In the genomic region with DNA sequence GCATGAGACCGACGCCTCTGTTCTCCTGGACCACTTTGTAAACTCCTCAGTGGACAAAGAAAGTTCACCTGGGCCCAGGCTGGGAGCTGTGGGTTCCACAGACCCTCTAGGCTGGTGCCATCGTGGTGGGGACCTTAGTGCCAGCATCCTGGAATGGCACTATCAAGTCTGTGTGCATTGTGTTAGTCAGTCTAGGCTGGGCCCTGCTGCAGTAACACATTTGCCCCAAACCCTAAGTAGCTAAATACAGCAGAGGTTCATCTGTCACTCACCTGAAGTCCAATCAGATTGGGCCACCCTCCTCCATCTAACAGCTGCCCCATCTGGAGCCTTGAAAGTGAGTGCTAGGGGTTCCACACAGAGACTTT, we compare ENCODE assay signal across 28 cellular contexts.
"Had no signal": no experiment of that assay in that cellular context is flagged by ENCODE, and none has a peak within 500 bp of the region (broad histone marks: within the 10 kb centered on the region; RNA-seq: fewer than 3 reads in every experiment).

No MANE protein-coding gene starts in this region.

- H3K27ac ChIP-seq: adrenal gland, body of pancreas, cardiac muscle cell, colonic mucosa, gastrocnemius medialis had no signal

- DNase-seq: activated CD4-positive, alpha-beta memory T cell treated with anti-CD3 and anti-CD28 coated beads, Interleukin-2, amount 10 ng/mL, durations not matched to agents 7 days and 5 days; activated CD4-positive, alpha-beta T cell treated with anti-CD3 and anti-CD28 coated beads for 4 hours; activated CD4-positive, alpha-beta T cell treated with anti-CD3 and anti-CD28 coated beads, Interleukin-2, amount 10 ng/mL, durations not matched to agents 7 days and 5 days; activated CD4-positive, alpha-beta T cell treated with anti-CD3 and anti-CD28 coated beads, Interleukin-2, amount 50 U/mL, for 4 hours; activated CD4-positive, CD25-positive, alpha-beta regulatory T cell; activated CD4-positive, CD25-positive, alpha-beta regulatory T cell treated with anti-CD3 and anti-CD28 coated beads, Interleukin-2, amount 50 U/mL, for 72 hours; activated CD8-positive, alpha-beta memory T cell treated with anti-CD3 and anti-CD28 coated beads for 24 hours; activated effector memory CD4-positive, alpha-beta T cell treated with Interleukin-2 at 50 U/mL for 16 hours; activated naive CD4-positive, alpha-beta T cell treated with anti-CD3 and anti-CD28 coated beads for 36 hours; activated naive CD8-positive, alpha-beta T cell treated with anti-CD3 and anti-CD28 coated beads for 36 hours; activated naive CD8-positive, alpha-beta T cell treated with anti-CD3 and anti-CD28 coated beads, Interleukin-2, amount 50 U/mL, for 24 hours; activated T-cell treated with anti-CD3 and anti-CD28 coated beads, Interleukin-2, amount 50 U/mL, for 4 hours; adrenal gland; amygdala; aorta; body of pancreas; central memory CD4-positive, alpha-beta T cell; cerebellar nuclear complex; colonic mucosa; effector CD8-positive, alpha-beta T cell; foreskin fibroblast; gastrocnemius medialis; glutamatergic neuron; T-helper 2 cell had no signal

- H3K36me3 ChIP-seq: colonic mucosa had no signal

- H3K4me3 ChIP-seq: adrenal gland, body of pancreas, cardiac muscle cell, colonic mucosa, gastrocnemius medialis, heart left ventricle had no signal

- H3K9me3 ChIP-seq: adrenal gland, body of pancreas, colonic mucosa, gastrocnemius medialis, heart left ventricle had no signal

- ATAC-seq: activated naive CD8-positive, alpha-beta T cell treated with anti-CD3 and anti-CD28 coated beads, Interleukin-2, amount 50 U/mL, for 24 hours; activated T-cell treated with anti-CD3 and anti-CD28 coated beads, Interleukin-2, amount 50 U/mL, for 4 hours; activated T-helper 17 cell treated with anti-CD3 and anti-CD28 coated beads, Interleukin-2, amount 50 U/mL, for 72 hours; body of pancreas; gastrocnemius medialis had no signal

- H3K4me1 ChIP-seq: adrenal gland, body of pancreas, colonic mucosa, gastrocnemius medialis, heart left ventricle had no signal

- FAIRE-seq: endometrium had no signal

- H3K27me3 ChIP-seq: adrenal gland, body of pancreas, cardiac muscle cell, colonic mucosa, gastrocnemius medialis, heart left ventricle had no signal
